Comparison of ENCODE assay signal across 20 cellular contexts in the genomic region with DNA sequence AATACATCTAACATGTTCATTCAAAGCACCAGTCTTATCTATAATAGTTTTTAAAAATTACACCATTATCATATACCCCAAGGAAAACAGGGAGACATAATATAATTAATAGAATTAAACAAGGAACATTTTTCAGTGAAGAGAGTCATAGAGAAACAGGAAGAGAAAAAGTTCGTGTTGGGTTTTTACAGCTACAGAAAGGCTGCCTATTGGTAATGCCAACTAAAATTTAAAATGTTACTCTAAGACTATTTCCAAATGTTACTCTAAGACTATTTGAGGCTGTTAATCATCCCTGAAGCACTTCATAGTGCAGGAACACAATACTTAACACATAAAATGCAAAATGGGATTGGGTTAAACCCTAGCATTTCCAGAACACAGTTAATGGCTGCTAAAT. TPM values are rescaled to one million over a fixed set of nuclear protein-coding genes. Genes with fewer than 3 reads are reported as not detected.
DNase-seq lines count a peak whose midpoint lies in the region; ATAC-seq, FAIRE-seq and TF ChIP-seq lines count a peak whose summit lies in the region.
"Had no signal": no experiment of that assay in that cellular context is flagged by ENCODE, and none has a peak within 500 bp of the region (broad histone marks: within the 10 kb centered on the region; RNA-seq: fewer than 3 reads in every experiment).

No MANE protein-coding gene starts in this region.

- H3K4ac ChIP-seq in mesendoderm (ENCODE audit: low read depth, low read length): no peak overlapping the region

- no peak overlapping the region for H2BK120ac ChIP-seq in mesendoderm (ENCODE audit: low read depth, low read length)

- WGBS in pancreas, 2 donors: 71 to 85% methylated on average over 1 of the region's 1 CpG
- WGBS in mesendoderm (ENCODE audit: extremely low coverage, insufficient coverage, low lambda C conversion rate): no CpG with 5 or more reads among the region's 1 CpG

- no peak overlapping the region for H3K23ac ChIP-seq in mesendoderm (ENCODE audit: low read length)

- no peak overlapping the region for H4K5ac ChIP-seq in mesendoderm (ENCODE audit: low read length)

- intact Hi-C loops in ascending aorta (cut with DNase I): no loop called here
- intact Hi-C loops in pancreas (cut with DNase I): no loop called here

- TF ChIP-seq CTCF in ascending aorta (IDR thresholded peaks at IDR 0.05): no peak
- no peak for TF ChIP-seq CTCF in pancreas (IDR thresholded peaks at IDR 0.05)
- TF ChIP-seq CTCF in D721Med (IDR thresholded peaks at IDR 0.05; ENCODE audit: insufficient read depth, missing control alignments): no peak

- peak; percentile 85 for FAIRE-seq in pancreas (lab: Jason Lieb, UNC)
- no peak for FAIRE-seq in D721Med (lab: Jason Lieb, UNC)

- H3K9ac ChIP-seq in mesendoderm (ENCODE audit: low read length): no peak overlapping the region

- H3K27me3 ChIP-seq in ascending aorta (no peaks in the 10 kb centered on the region), pancreas (no peaks in the 10 kb centered on the region), mesendoderm (ENCODE audit: insufficient read depth, low read length, poor library complexity) (no peaks in the 10 kb centered on the region)
- H3K27me3 ChIP-seq: BE2C, left lung, tibial nerve had no signal

- peak overlapping the region in 1 of 2 donors; percentile 27 for H3K4me3 ChIP-seq in ascending aorta
- no peak overlapping the region for H3K4me3 ChIP-seq in pancreas
- no peak overlapping the region for H3K4me3 ChIP-seq in mesendoderm (ENCODE audit: low read length)
- H3K4me3 ChIP-seq: left lung, skin epidermis, tibial nerve had no signal

- H3K36me3 ChIP-seq in ascending aorta (no peaks in the 10 kb centered on the region), pancreas (no peaks in the 10 kb centered on the region), mesendoderm (ENCODE audit: control insufficient read depth, insufficient read depth, low read length) (no peaks in the 10 kb centered on the region)
- H3K36me3 ChIP-seq: BE2C, tibial nerve had no signal

- no peak overlapping the region for H2BK5ac ChIP-seq in mesendoderm (ENCODE audit: low read length)

- no peak overlapping the region for H4K8ac ChIP-seq in mesendoderm (ENCODE audit: low read depth, low read length)

- peaks cover 0 to 10% of the 10 kb centered on the region in 2 donors for H3K4me1 ChIP-seq in ascending aorta
- no peaks in the 10 kb centered on the region for H3K4me1 ChIP-seq in pancreas
- H3K4me1 ChIP-seq in mesendoderm (ENCODE audit: control insufficient read depth, low read depth, low read length): no peaks in the 10 kb centered on the region
- H3K4me1 ChIP-seq: left lung had no signal

- H3K18ac ChIP-seq in mesendoderm (ENCODE audit: low read length): no peak overlapping the region

- no peak overlapping the region for H2AK5ac ChIP-seq in mesendoderm (ENCODE audit: low read length)

- H3K27ac ChIP-seq in ascending aorta: peak overlapping the region; percentile 46 to 71
- no peak overlapping the region for H3K27ac ChIP-seq in pancreas
- no peak overlapping the region for H3K27ac ChIP-seq in mesendoderm (ENCODE audit: low read depth, low read length)
- H3K27ac ChIP-seq: left lung, skin epidermis, tibial nerve had no signal

- ATAC-seq in GM18867 (IDR thresholded peaks at IDR 0.05; ENCODE audit: unreplicated experiment): peak; percentile 42
- ATAC-seq in HG02870 (IDR thresholded peaks at IDR 0.05; ENCODE audit: unreplicated experiment): peak; percentile 44
- no peak for ATAC-seq in pancreas
- no peak for ATAC-seq in HG03457 (IDR thresholded peaks at IDR 0.05; ENCODE audit: unreplicated experiment)
- ATAC-seq: left lung; naive thymus-derived CD8-positive, alpha-beta T cell had no signal

- DNase-seq in ascending aorta (ENCODE audit: low spot score in 2 of 2) (no peak), pancreas (no peak), COLO668 (lab: John Stamatoyannopoulos, UW; ENCODE audit: unreplicated experiment) (no peak), mesendoderm (no peak), D721Med (ENCODE audit: insufficient read length, low spot score) (no peak)
- DNase-seq: activated CD8-positive, alpha-beta memory T cell treated with anti-CD3 and anti-CD28 coated beads for 24 hours; activated gamma-delta T cell; activated T-cell treated with anti-CD3 and anti-CD28 coated beads, Interleukin-2, amount 50 U/mL, for 1 hour; BE2C; DMS53; left lung; naive thymus-derived CD8-positive, alpha-beta T cell; NCI-H1694; NCI-H510A; occipital lobe had no signal

- no peak overlapping the region for H2BK15ac ChIP-seq in mesendoderm (replicated peaks; ENCODE audit: low read depth)

- H3K9me3 ChIP-seq in ascending aorta (no peaks in the 10 kb centered on the region), pancreas (no peaks in the 10 kb centered on the region)
- H3K9me3 ChIP-seq: BE2C, left lung, tibial nerve had no signal

- H3K56ac ChIP-seq in mesendoderm (ENCODE audit: low read length): no peak overlapping the region

- no peak overlapping the region for H3K4me2 ChIP-seq in mesendoderm (ENCODE audit: low read length)

- H3K79me1 ChIP-seq in mesendoderm (ENCODE audit: low read length): no peaks in the 10 kb centered on the region

- no peaks in the 10 kb centered on the region for H3K79me2 ChIP-seq in mesendoderm (ENCODE audit: control insufficient read depth, insufficient read depth, low read length)

RNA-seq across cellular contexts. Expression of a gene that starts 54.6 kb away (rescaled TPM):
- total RNA-seq in ascending aorta: 3.1 TPM
- 1 to 10 TPM; 1.8 to 5.4 (median 3.0) TPM for total RNA-seq in pancreas
- 1 to 10 TPM; 2.1 to 8.2 TPM for polyA plus RNA-seq in pancreas
- polyA plus RNA-seq in mesendoderm (2013, experiment 1 of 2): 15.9 TPM
- polyA plus RNA-seq in mesendoderm (2013, experiment 2 of 2): 17.1 TPM

Comparison
In these comparisons a context has a peak if more than half of its experiments do, and no peak if none do; other contexts are left out.
1. ATAC-seq: peak in GM18867 (single experiment) and HG02870 (single experiment); none in pancreas (0 of 4) and HG03457 (single experiment).
2. H3K27ac ChIP-seq: peak in ascending aorta (2 of 2); none in pancreas (0 of 4) and mesendoderm (single experiment).